ENCODE assay signal across 1 cellular context in the genomic region with DNA sequence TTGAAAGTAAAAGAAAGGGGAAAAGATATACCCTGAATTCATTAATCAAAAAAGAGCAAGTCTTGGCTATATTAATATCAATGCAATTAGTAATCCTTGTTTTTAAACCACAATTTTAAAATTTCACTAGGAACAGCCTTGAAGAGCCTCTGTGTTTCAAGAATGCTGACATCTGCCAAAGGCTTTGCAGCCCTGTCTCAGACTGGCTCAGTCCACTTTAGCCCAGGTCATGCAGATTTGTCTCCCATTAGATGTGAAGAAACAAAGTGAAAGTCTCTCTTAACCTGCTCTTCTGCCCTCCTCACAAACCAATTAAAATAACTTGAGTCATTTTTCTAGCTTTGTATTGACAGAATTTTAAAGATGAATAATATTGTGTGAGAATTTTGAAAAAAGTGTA.
TF ChIP-seq lines count a peak whose summit lies in the region.

No MANE protein-coding gene starts in this region.

TF ChIP-seq in SK-N-SH, 30 proteins besides CTCF, POLR2A, EP300 and RAD21 (continued from another document):
- TF ChIP-seq, protein P1, sequence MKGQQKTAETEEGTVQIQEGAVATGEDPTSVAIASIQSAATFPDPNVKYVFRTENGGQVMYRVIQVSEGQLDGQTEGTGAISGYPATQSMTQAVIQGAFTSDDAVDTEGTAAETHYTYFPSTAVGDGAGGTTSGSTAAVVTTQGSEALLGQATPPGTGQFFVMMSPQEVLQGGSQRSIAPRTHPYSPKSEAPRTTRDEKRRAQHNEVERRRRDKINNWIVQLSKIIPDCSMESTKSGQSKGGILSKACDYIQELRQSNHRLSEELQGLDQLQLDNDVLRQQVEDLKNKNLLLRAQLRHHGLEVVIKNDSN (IDR thresholded peaks at IDR 0.05; ENCODE audit: borderline replicate concordance, low read depth) = no peak
- no peak for TF ChIP-seq CHD2 (IDR thresholded peaks at IDR 0.05; ENCODE audit: low read length, partially characterized antibody)
- TF ChIP-seq, protein P2, sequence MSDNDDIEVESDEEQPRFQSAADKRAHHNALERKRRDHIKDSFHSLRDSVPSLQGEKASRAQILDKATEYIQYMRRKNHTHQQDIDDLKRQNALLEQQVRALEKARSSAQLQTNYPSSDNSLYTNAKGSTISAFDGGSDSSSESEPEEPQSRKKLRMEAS (IDR thresholded peaks at IDR 0.05; ENCODE audit: low read depth) = no peak
- TF ChIP-seq MEF2A (IDR thresholded peaks at IDR 0.05; ENCODE audit: borderline replicate concordance, low read depth) = no peak
- no peak for TF ChIP-seq GATA2 (CRISPR knock-in tag; IDR thresholded peaks at IDR 0.05)
- no peak for TF ChIP-seq FOXM1 (IDR thresholded peaks at IDR 0.05; ENCODE audit: low read depth)
- TF ChIP-seq, protein P3, sequence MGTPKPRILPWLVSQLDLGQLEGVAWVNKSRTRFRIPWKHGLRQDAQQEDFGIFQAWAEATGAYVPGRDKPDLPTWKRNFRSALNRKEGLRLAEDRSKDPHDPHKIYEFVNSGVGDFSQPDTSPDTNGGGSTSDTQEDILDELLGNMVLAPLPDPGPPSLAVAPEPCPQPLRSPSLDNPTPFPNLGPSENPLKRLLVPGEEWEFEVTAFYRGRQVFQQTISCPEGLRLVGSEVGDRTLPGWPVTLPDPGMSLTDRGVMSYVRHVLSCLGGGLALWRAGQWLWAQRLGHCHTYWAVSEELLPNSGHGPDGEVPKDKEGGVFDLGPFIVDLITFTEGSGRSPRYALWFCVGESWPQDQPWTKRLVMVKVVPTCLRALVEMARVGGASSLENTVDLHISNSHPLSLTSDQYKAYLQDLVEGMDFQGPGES (IDR thresholded peaks at IDR 0.05; ENCODE audit: low read depth, low read length) = no peak
- TF ChIP-seq, protein P4, sequence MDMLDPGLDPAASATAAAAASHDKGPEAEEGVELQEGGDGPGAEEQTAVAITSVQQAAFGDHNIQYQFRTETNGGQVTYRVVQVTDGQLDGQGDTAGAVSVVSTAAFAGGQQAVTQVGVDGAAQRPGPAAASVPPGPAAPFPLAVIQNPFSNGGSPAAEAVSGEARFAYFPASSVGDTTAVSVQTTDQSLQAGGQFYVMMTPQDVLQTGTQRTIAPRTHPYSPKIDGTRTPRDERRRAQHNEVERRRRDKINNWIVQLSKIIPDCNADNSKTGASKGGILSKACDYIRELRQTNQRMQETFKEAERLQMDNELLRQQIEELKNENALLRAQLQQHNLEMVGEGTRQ (IDR thresholded peaks at IDR 0.05; ENCODE audit: borderline replicate concordance, low read depth, low read length) = no peak
- no peak for TF ChIP-seq TCF12 (IDR thresholded peaks at IDR 0.05)
- TF ChIP-seq RXRA (IDR thresholded peaks at IDR 0.05; ENCODE audit: borderline replicate concordance, low read depth) = no peak
- no peak for TF ChIP-seq FOSL2 (IDR thresholded peaks at IDR 0.05; ENCODE audit: borderline replicate concordance, low read depth)
- no peak for TF ChIP-seq TAF1 (IDR thresholded peaks at IDR 0.05; ENCODE audit: borderline replicate concordance, low read depth, low read length)
- TF ChIP-seq, protein P5, sequence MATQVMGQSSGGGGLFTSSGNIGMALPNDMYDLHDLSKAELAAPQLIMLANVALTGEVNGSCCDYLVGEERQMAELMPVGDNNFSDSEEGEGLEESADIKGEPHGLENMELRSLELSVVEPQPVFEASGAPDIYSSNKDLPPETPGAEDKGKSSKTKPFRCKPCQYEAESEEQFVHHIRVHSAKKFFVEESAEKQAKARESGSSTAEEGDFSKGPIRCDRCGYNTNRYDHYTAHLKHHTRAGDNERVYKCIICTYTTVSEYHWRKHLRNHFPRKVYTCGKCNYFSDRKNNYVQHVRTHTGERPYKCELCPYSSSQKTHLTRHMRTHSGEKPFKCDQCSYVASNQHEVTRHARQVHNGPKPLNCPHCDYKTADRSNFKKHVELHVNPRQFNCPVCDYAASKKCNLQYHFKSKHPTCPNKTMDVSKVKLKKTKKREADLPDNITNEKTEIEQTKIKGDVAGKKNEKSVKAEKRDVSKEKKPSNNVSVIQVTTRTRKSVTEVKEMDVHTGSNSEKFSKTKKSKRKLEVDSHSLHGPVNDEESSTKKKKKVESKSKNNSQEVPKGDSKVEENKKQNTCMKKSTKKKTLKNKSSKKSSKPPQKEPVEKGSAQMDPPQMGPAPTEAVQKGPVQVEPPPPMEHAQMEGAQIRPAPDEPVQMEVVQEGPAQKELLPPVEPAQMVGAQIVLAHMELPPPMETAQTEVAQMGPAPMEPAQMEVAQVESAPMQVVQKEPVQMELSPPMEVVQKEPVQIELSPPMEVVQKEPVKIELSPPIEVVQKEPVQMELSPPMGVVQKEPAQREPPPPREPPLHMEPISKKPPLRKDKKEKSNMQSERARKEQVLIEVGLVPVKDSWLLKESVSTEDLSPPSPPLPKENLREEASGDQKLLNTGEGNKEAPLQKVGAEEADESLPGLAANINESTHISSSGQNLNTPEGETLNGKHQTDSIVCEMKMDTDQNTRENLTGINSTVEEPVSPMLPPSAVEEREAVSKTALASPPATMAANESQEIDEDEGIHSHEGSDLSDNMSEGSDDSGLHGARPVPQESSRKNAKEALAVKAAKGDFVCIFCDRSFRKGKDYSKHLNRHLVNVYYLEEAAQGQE (IDR thresholded peaks at IDR 0.05; ENCODE audit: low read depth, low read length) = no peak
- TF ChIP-seq MXI1 (IDR thresholded peaks at IDR 0.05; ENCODE audit: low read depth, low read length) = no peak
